16 cellular contexts compared by ENCODE assay signal in genomic region chr5:15452780-15453179, GRCh38. TPM values are rescaled to one million over a fixed set of nuclear protein-coding genes. Genes with fewer than 3 reads are reported as not detected.
DNase-seq lines count a peak whose midpoint lies in the region; ATAC-seq and TF ChIP-seq lines count a peak whose summit lies in the region.
"Had no signal": no experiment of that assay in that cellular context is flagged by ENCODE, and none has a peak within 500 bp of the region (broad histone marks: within the 10 kb centered on the region; RNA-seq: fewer than 3 reads in every experiment).

No MANE protein-coding gene starts in this region.

- no peak overlapping the region for H3K4me3 Mint-ChIP-seq in activated CD4-positive, alpha-beta memory T cell treated with anti-CD3 and anti-CD28 coated beads, Interleukin-2, amount 10 ng/mL, durations not matched to agents 7 days and 5 days
- H3K4me3 Mint-ChIP-seq: CD4-positive, alpha-beta memory T cell; H9 had no signal

- POLR2A ChIA-PET in activated CD4-positive, alpha-beta memory T cell treated with anti-CD3 and anti-CD28 coated beads, Interleukin-2, amount 10 ng/mL, durations not matched to agents 7 days and 5 days (lab: Charles Lee): no interaction called here

- in situ Hi-C loops in astrocyte of the spinal cord (cut with HindIII; ENCODE audit: low sequenced_read_pairs): no loop called here

- H3K27me3 ChIP-seq in rectal smooth muscle tissue (ENCODE audit: control insufficient read depth, insufficient read depth, low read length): no peaks in the 10 kb centered on the region
- no peaks in the 10 kb centered on the region for H3K27me3 ChIP-seq in psoas muscle (ENCODE audit: insufficient read depth in 3 of 3, low read length in 2 of 3)
- H3K27me3 ChIP-seq: BE2C had no signal

- peaks cover 15% of the 10 kb centered on the region for H3K9me3 Mint-ChIP-seq in activated CD4-positive, alpha-beta memory T cell treated with anti-CD3 and anti-CD28 coated beads, Interleukin-2, amount 10 ng/mL, durations not matched to agents 7 days and 5 days

- 21 to 33% (median 24%) methylated on average over 1 of the region's 1 CpG for WGBS in psoas muscle, 3 donors

- intact Hi-C loops in psoas muscle (cut with DNase I): no loop called here

- H3K27ac ChIP-seq in rectal smooth muscle tissue (ENCODE audit: low read depth, low read length) (peak overlapping the region; percentile 50), psoas muscle (no peak overlapping the region)

- ATAC-seq in psoas muscle (no peak), GM21717 (IDR thresholded peaks at IDR 0.05; ENCODE audit: unreplicated experiment) (no peak)

- H3K9ac ChIP-seq in rectal smooth muscle tissue (ENCODE audit: low read length): no peak overlapping the region

- H3K4me1 Mint-ChIP-seq in activated CD4-positive, alpha-beta memory T cell treated with anti-CD3 and anti-CD28 coated beads, Interleukin-2, amount 10 ng/mL, durations not matched to agents 7 days and 5 days: no peaks in the 10 kb centered on the region
- H3K4me1 Mint-ChIP-seq: CD4-positive, alpha-beta memory T cell; H9 had no signal

- no peak for TF ChIP-seq CTCF in astrocyte of the spinal cord (IDR thresholded peaks at IDR 0.05; ENCODE audit: low read depth, low read length)
- TF ChIP-seq CTCF in fibroblast of the aortic adventitia (IDR thresholded peaks at IDR 0.05; ENCODE audit: insufficient read depth, low read length): no peak
- no peak for TF ChIP-seq CTCF in psoas muscle (IDR thresholded peaks at IDR 0.05)

- CTCF ChIA-PET in activated CD4-positive, alpha-beta memory T cell treated with anti-CD3 and anti-CD28 coated beads, Interleukin-2, amount 10 ng/mL, durations not matched to agents 7 days and 5 days (lab: Charles Lee): no interaction called here

- peaks cover 8% of the 10 kb centered on the region for H3K9me3 ChIP-seq in psoas muscle
- H3K9me3 ChIP-seq: BE2C had no signal

- H3K4me3 ChIP-seq in astrocyte of the spinal cord (ENCODE audit: low read depth, low read length) (no peak overlapping the region), fibroblast of the aortic adventitia (ENCODE audit: low read depth, low read length) (no peak overlapping the region), rectal smooth muscle tissue (ENCODE audit: low read length) (no peak overlapping the region), psoas muscle (no peak overlapping the region)

- peaks cover 9% of the 10 kb centered on the region for H3K4me1 ChIP-seq in rectal smooth muscle tissue (ENCODE audit: control insufficient read depth, insufficient read depth, low read length)
- H3K4me1 ChIP-seq in psoas muscle: no peaks in the 10 kb centered on the region
- H3K4me1 ChIP-seq: BE2C had no signal

- no peaks in the 10 kb centered on the region for H3K27me3 Mint-ChIP-seq in activated CD4-positive, alpha-beta memory T cell treated with anti-CD3 and anti-CD28 coated beads, Interleukin-2, amount 10 ng/mL, durations not matched to agents 7 days and 5 days
- H3K27me3 Mint-ChIP-seq: CD4-positive, alpha-beta memory T cell had no signal

- no peak overlapping the region for H3K27ac Mint-ChIP-seq in activated CD4-positive, alpha-beta memory T cell treated with anti-CD3 and anti-CD28 coated beads, Interleukin-2, amount 10 ng/mL, durations not matched to agents 7 days and 5 days
- H3K27ac Mint-ChIP-seq: CD4-positive, alpha-beta memory T cell; H9 had no signal

- H3K36me3 Mint-ChIP-seq in activated CD4-positive, alpha-beta memory T cell treated with anti-CD3 and anti-CD28 coated beads, Interleukin-2, amount 10 ng/mL, durations not matched to agents 7 days and 5 days (ENCODE audit: low read depth): no peaks in the 10 kb centered on the region
- H3K36me3 Mint-ChIP-seq: CD4-positive, alpha-beta memory T cell had no signal

- no peaks in the 10 kb centered on the region for H3K36me3 ChIP-seq in rectal smooth muscle tissue (ENCODE audit: control insufficient read depth, insufficient read depth, low read length)
- H3K36me3 ChIP-seq in psoas muscle (ENCODE audit: insufficient read depth in 1 of 2, low read depth in 1 of 2): no peaks in the 10 kb centered on the region
- H3K36me3 ChIP-seq: BE2C had no signal

- DNase-seq in Daoy (ENCODE audit: low read depth): peak; percentile 24
- peak; percentile 49 for DNase-seq in astrocyte of the spinal cord (ENCODE audit: low read depth, low spot score)
- DNase-seq in fibroblast of the aortic adventitia (ENCODE audit: low read depth): peak; percentile 57
- DNase-seq in psoas muscle: no peak
- no peak for DNase-seq in NCI-H2171 (lab: John Stamatoyannopoulos, UW)
- DNase-seq in activated CD4-positive, alpha-beta memory T cell treated with anti-CD3 and anti-CD28 coated beads, Interleukin-2, amount 10 ng/mL, durations not matched to agents 7 days and 5 days: no peak
- DNase-seq: BE2C; CD4-positive, alpha-beta memory T cell; H9; Karpas-422; NCI-H1930; NCI-H2171 treated with DMSO at 0.1 percent for 48 hours; NCI-H524; SIG-M5 had no signal

RNA-seq across cellular contexts. Expression of gene FBXL7, which starts 47.2 kb away (rescaled TPM):
- 0.92 and 3.0 TPM in 2 replicates for total RNA-seq in Daoy (2014; rRNA removed; shearing (Covaris generic))
- total RNA-seq in fibroblast of the aortic adventitia (ENCODE audit: low replicate concordance): 12.4 and 12.6 TPM in 2 replicates
- 1 to 10 TPM; 1.6 to 7.5 (median 4.4) TPM for total RNA-seq in psoas muscle
- 1 to 10 TPM; 1.6 to 2.6 (median 1.9) TPM for polyA plus RNA-seq in psoas muscle
- not detected for total RNA-seq in activated CD4-positive, alpha-beta memory T cell treated with anti-CD3 and anti-CD28 coated beads, Interleukin-2, amount 10 ng/mL, durations not matched to agents 7 days and 5 days
- total RNA-seq: CD4-positive, alpha-beta memory T cell had no signal
- polyA plus RNA-seq: CD4-positive, alpha-beta memory T cell had no signal

Comparison
In these comparisons a context has a peak if more than half of its experiments do, and no peak if none do; other contexts are left out.
1. DNase-seq: peak in Daoy (single experiment), astrocyte of the spinal cord (single experiment) and fibroblast of the aortic adventitia (single experiment); none in psoas muscle (0 of 2), NCI-H2171 (single experiment) and activated CD4-positive, alpha-beta memory T cell treated with anti-CD3 and anti-CD28 coated beads, Interleukin-2, amount 10 ng/mL, durations not matched to agents 7 days and 5 days (single experiment).